Comparison of ENCODE assay signal across 1 cellular context in the genomic region with DNA sequence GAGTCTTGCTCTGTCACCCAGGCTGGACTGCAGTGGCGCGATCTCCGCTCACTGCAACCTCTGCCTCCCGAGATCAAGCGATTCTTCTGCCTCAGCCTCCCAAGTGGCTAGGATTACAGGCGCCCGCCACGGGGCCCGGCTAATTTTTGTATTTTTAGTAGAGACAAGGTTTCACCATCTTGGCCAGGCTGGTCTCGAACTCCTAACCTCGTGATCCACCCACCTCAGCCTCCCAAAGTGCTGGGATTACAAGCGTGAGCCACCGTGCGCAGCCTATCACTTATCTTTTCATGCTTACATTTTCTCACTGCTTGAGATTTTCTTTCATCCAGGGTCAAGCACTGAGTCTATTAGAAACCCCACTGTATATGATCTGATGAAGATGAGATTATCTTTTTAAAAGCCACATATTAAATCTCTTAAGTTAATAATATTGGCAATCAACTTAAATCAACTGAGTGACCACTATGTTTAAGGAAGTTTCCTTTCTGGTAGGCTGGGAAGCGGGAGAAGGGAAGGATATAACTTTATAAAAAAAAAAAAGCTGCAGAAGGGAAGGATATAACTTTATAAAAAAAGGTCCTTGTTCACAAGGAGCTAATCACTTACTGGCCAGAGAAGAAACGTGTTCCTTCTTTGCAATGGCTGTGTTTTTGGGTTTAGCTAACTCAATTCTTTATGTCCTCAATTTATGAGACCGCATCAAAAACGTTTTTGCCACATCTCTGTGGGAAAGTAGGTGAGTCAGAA.
TF ChIP-seq lines count a peak whose summit lies in the region.

No MANE protein-coding gene starts in this region.

TF ChIP-seq in liver, 16 proteins besides CTCF, POLR2A, EP300 and RAD21 (continued from another document):
- TF ChIP-seq, protein P1, sequence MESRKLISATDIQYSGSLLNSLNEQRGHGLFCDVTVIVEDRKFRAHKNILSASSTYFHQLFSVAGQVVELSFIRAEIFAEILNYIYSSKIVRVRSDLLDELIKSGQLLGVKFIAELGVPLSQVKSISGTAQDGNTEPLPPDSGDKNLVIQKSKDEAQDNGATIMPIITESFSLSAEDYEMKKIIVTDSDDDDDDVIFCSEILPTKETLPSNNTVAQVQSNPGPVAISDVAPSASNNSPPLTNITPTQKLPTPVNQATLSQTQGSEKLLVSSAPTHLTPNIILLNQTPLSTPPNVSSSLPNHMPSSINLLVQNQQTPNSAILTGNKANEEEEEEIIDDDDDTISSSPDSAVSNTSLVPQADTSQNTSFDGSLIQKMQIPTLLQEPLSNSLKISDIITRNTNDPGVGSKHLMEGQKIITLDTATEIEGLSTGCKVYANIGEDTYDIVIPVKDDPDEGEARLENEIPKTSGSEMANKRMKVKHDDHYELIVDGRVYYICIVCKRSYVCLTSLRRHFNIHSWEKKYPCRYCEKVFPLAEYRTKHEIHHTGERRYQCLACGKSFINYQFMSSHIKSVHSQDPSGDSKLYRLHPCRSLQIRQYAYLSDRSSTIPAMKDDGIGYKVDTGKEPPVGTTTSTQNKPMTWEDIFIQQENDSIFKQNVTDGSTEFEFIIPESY (IDR thresholded peaks at IDR 0.05) = no peak
